Comparison of ENCODE assay signal across 25 cellular contexts in genomic region chr3:12853803-12854202, GRCh38. TPM values are rescaled to one million over a fixed set of nuclear protein-coding genes. Genes with fewer than 3 reads are reported as not detected.
A peak's percentile ranks its signal among the peaks of the same experiment; 100 is the strongest.
DNase-seq lines count a peak whose midpoint lies in the region; ATAC-seq, FAIRE-seq and TF ChIP-seq lines count a peak whose summit lies in the region.
"Had no signal": no experiment of that assay in that cellular context is flagged by ENCODE, and none has a peak within 500 bp of the region (broad histone marks: within the 10 kb centered on the region; RNA-seq: fewer than 3 reads in every experiment).

No MANE protein-coding gene starts in this region.

- no peak overlapping the region for H3K9ac ChIP-seq in GM12878 (ENCODE audit: control insufficient read depth, insufficient read depth, low read length)

- H3K4me1 ChIP-seq in GM12878 (ENCODE audit: control insufficient read depth, insufficient read depth, low read length) (no peaks in the 10 kb centered on the region), psoas muscle (no peaks in the 10 kb centered on the region)

- H3K4me2 ChIP-seq in GM12878 (ENCODE audit: control insufficient read depth, insufficient read depth), result no peak overlapping the region
- H3K4me2 ChIP-seq: GM23338 had no signal

- no peaks in the 10 kb centered on the region for H3K79me2 ChIP-seq in GM12878 (ENCODE audit: control insufficient read depth, insufficient read depth, low read length)

- no peak for TF ChIP-seq RAD21 in GM12878 (IDR thresholded peaks at IDR 0.05; ENCODE audit: insufficient read depth, low read depth, low read length)

- no peak overlapping the region for H3K4me3 ChIP-seq in GM12878
- no peak overlapping the region for H3K4me3 ChIP-seq in psoas muscle
- H3K4me3 ChIP-seq: GM23338 had no signal

- no peaks in the 10 kb centered on the region for H3K36me3 ChIP-seq in GM12878 (ENCODE audit: control insufficient read depth in 2 of 2, insufficient read depth in 2 of 2, low read length in 1 of 2)
- no peaks in the 10 kb centered on the region for H3K36me3 ChIP-seq in psoas muscle (ENCODE audit: insufficient read depth in 1 of 2, low read depth in 1 of 2)

- POLR2A ChIA-PET in GM12878 (lab: Charles Lee) (no interaction called here), GM10248 (lab: Yijun Ruan, JAX) (no interaction called here)

- SMC1A ChIA-PET in GM12878 (lab: Charles Lee; ENCODE audit: uncharacterized antibody, unreplicated experiment), result no interaction called here

- DNase-seq in NOMO-1 (lab: John Stamatoyannopoulos, UW; ENCODE audit: unreplicated experiment in 2 of 2), result peak; percentile 32 to 37
- no peak for DNase-seq in NOMO-1 treated with dmso at 0.1 percent for 144 hours (lab: John Stamatoyannopoulos, UW; ENCODE audit: unreplicated experiment)
- no peak for DNase-seq in GM12878 (ENCODE audit: low read depth, low spot score)
- no peak for DNase-seq in psoas muscle
- DNase-seq in NCI-H446 treated with DMSO at 0.1 percent for 48 hours (lab: John Stamatoyannopoulos, UW), result no peak
- DNase-seq in EL, result no peak
- no peak for DNase-seq in GM10248 (ENCODE audit: extremely low spot score)
- DNase-seq: 8988T; Calu3; CD8-positive, alpha-beta memory T cell; DMS53; GF-D8; KBM-7; NCI-H1105 treated with DMSO at 0.1 percent for 48 hours; NCI-H2081; NCI-H2171; NCI-H345; NCI-H524 treated with DMSO at 0.1 percent for 48 hours; NCI-H82; T-helper 1 cell had no signal

- no TSS peak for BruUV-seq in GM12878 (replicated peaks; lab: Mats Ljungman, UMichigan)

- FAIRE-seq in GM12878 (lab: Jason Lieb, UNC), result peak; percentile 64

- TF ChIP-seq POLR2A in GM12878 (IDR thresholded peaks at IDR 0.05; ENCODE audit: low read depth, low read length), result no peak

- ATAC-seq in GM12878 (no peak), psoas muscle (peak; percentile 86 to 94 (median 92))
- ATAC-seq: GM23338, SK-N-SH treated with all-trans-retinoic acid at 6 μM for 48 hours had no signal

- 31% methylated on average over 3 of the region's 3 CpGs for WGBS in GM12878 (ENCODE audit: insufficient coverage, insufficient replicate concordance, low lambda C conversion rate, missing lambda C conversion rate)
- 49 to 53% (median 49%) methylated on average over 3 of the region's 3 CpGs for WGBS in psoas muscle, 3 donors

- TF ChIP-seq EP300 in GM12878 (IDR thresholded peaks at IDR 0.05; ENCODE audit: borderline replicate concordance in 1 of 2, control insufficient read depth in 1 of 2, low read depth in 2 of 2, low read length in 2 of 2), result no peak

- RAD21 ChIA-PET in GM12878 (lab: Charles Lee; ENCODE audit: unreplicated experiment), result no interaction called here

- no peak overlapping the region for H3K27ac ChIP-seq in GM12878 (ENCODE audit: control insufficient read depth, insufficient read depth)
- H3K27ac ChIP-seq in psoas muscle, result peak overlapping the region; percentile 46
- H3K27ac ChIP-seq: C4-2B, HL-60, RWPE1 had no signal

- H2AFZ ChIP-seq in GM12878 (ENCODE audit: control insufficient read depth, low read depth, low read length), result no peak overlapping the region
- H2AFZ ChIP-seq: GM23338 had no signal

- in situ Hi-C loops in GM12878 (cut with MboI), result no loop called here

- intact Hi-C loops in GM12878 (cut with micrococcal nuclease; ENCODE audit: unreplicated experiment) (no loop called here), psoas muscle (cut with DNase I) (no loop called here)

- CTCF ChIA-PET in GM12878 (lab: Yijun Ruan, JAX), result interaction anchor here (1.8 to 2.0 kb wide), 2 partner anchors 12 to 37 kb away, joined by 6 to 12 read pairs; partner anchors contain the start of gene RPL32
- CTCF ChIA-PET in GM10248 (lab: Yijun Ruan, JAX), result interaction anchor here (1.3 to 3.2 kb wide), 3 partner anchors 12 to 38 kb away, joined by 4 to 17 read pairs (median 13); partner anchors contain the start of gene RPL32

- H3K9me3 ChIP-seq in GM12878 (replicated peaks; ENCODE audit: control insufficient read depth, insufficient read depth, low read length), result no peaks in the 10 kb centered on the region
- no peaks in the 10 kb centered on the region for H3K9me3 ChIP-seq in psoas muscle

- H3K27me3 ChIP-seq in GM12878 (replicated peaks in 1 of 2; ENCODE audit: control insufficient read depth in 2 of 2, insufficient read depth in 2 of 2, low read length in 1 of 2) (peaks cover 2% of the 10 kb centered on the region in 2 experiments; a peak in 2 of 4 replicates), psoas muscle (ENCODE audit: insufficient read depth in 3 of 3, low read length in 2 of 3) (no peaks in the 10 kb centered on the region)

- H4K20me1 ChIP-seq in GM12878 (ENCODE audit: control insufficient read depth, insufficient read depth), result no peaks in the 10 kb centered on the region

- TF ChIP-seq CTCF in GM12878 (IDR thresholded peaks at IDR 0.05 in 2 of 3, conservative IDR thresholded peaks at IDR 0.05 in 1 of 3; ENCODE audit: control insufficient read depth in 2 of 3, extremely low read depth in 1 of 3, insufficient read depth in 1 of 3, low read depth in 3 of 3, low read length in 3 of 3), result no peak
- TF ChIP-seq CTCF in psoas muscle (IDR thresholded peaks at IDR 0.05), result no peak
- TF ChIP-seq CTCF in GM10248 (IDR thresholded peaks at IDR 0.05; ENCODE audit: control extremely low read depth, extremely low read depth, low read depth, missing control alignments), result no peak

TF ChIP-seq in GM12878, 131 proteins besides CTCF, POLR2A, EP300 and RAD21:
- TF ChIP-seq CBFB (IDR thresholded peaks at IDR 0.05; ENCODE audit: low read depth) (no peak), PML (IDR thresholded peaks at IDR 0.05; ENCODE audit: low read length) (no peak), FOXM1 (IDR thresholded peaks at IDR 0.05; ENCODE audit: low read depth, low read length) (no peak), USF1 (IDR thresholded peaks at IDR 0.05; ENCODE audit: borderline replicate concordance, extremely low read length, insufficient read depth, low read depth, low read length) (no peak), IKZF1 (conservative IDR thresholded peaks at IDR 0.05) (no peak)

RNA-seq across cellular contexts. Expression of gene RPL32, which starts 12.4 kb away (rescaled TPM):
- 220 and 242 TPM in 2 replicates for total RNA-seq in GM12878 (2013; cell fraction: nucleolus; rRNA removed)
- total RNA-seq in GM12878 (2014; rRNA removed) (2,707 and 2,818 TPM in 2 replicates), GM12878 (2014; rRNA removed; fragmentation: Illumina TruSeq; extraction: Trizol) (3,926 and 3,952 TPM in 2 replicates), GM12878 (2021) (2,298 and 2,376 TPM in 2 replicates), psoas muscle (1,000 to 10,000 TPM; 1,418 to 1,919 (median 1,477) TPM)
- 3,831 TPM for polyA plus RNA-seq in GM12878 (2011; ENCODE audit: low read depth)
- polyA plus RNA-seq in GM12878 (2011; rRNA removed) (3,443 and 3,447 TPM in 2 replicates), GM12878 (2014; fragmentation: Illumina TruSeq; extraction: Trizol) (5,147 and 5,597 TPM in 2 replicates), GM12878 (2014; fragmentation: Nextera tagmentation; extraction: Ambion mirVana) (1,000 to 10,000 TPM; 3,252 to 3,662 TPM), GM12878 (2014; rRNA removed) (4,075 and 4,194 TPM in 2 replicates), GM12878 (2016; fragmentation: Nextera tagmentation; extraction: Ambion mirVana) (1,000 to 10,000 TPM; 1,533 to 1,667 TPM), psoas muscle (1,000 to 10,000 TPM; 2,325 to 2,939 (median 2,347) TPM)
- 2,094 and 3,074 TPM in 2 replicates for polyA plus RNA-seq in GM12878 (2011; cell fraction: cytosol; rRNA removed)
- polyA plus RNA-seq in GM12878 (2011; cell fraction: nucleus; rRNA removed), result 755 and 1,231 TPM in 2 replicates
- 5,378 and 5,555 TPM in 2 replicates for polyA plus RNA-seq in GM12878 (2012)
- 1,701 and 1,707 TPM in 2 replicates for polyA minus RNA-seq in GM12878 (2011; rRNA and poly(A)+ RNA removed)
- polyA minus RNA-seq in GM12878 (2011; cell fraction: cytosol; rRNA and poly(A)+ RNA removed), result 779 and 848 TPM in 2 replicates
- polyA minus RNA-seq in GM12878 (2011; cell fraction: nucleus; rRNA and poly(A)+ RNA removed), result 190 and 283 TPM in 2 replicates

RNA-seq across cellular contexts. Expression of gene CAND2, which starts 57.3 kb away (rescaled TPM):
- 0.46 and 1.2 TPM in 2 replicates for total RNA-seq in GM12878 (2013; cell fraction: nucleolus; rRNA removed)
- total RNA-seq in GM12878 (2014; rRNA removed) (0.73 and 0.82 TPM in 2 replicates), GM12878 (2014; rRNA removed; fragmentation: Illumina TruSeq; extraction: Trizol) (0.36 and 0.37 TPM in 2 replicates), GM12878 (2021) (1.6 and 1.9 TPM in 2 replicates), psoas muscle (100 to 1,000 TPM; 128 to 220 (median 138) TPM)
- polyA plus RNA-seq in GM12878 (2011; ENCODE audit: low read depth), result 0.14 TPM
- polyA plus RNA-seq in GM12878 (2011; rRNA removed) (0.03 and 0.10 TPM in 2 replicates), GM12878 (2014; fragmentation: Illumina TruSeq; extraction: Trizol) (0.06 and 0.40 TPM in 2 replicates), GM12878 (2014; fragmentation: Nextera tagmentation; extraction: Ambion mirVana) (under 1 TPM; 0.03 to 0.11 TPM), GM12878 (2014; rRNA removed) (0.61 and 0.82 TPM in 2 replicates), GM12878 (2016; fragmentation: Nextera tagmentation; extraction: Ambion mirVana) (1 to 10 TPM in 1 of 2 experiments, under 1 TPM in 1; 0.64 to 1.0 TPM), psoas muscle (10 to 100 TPM in 2 of 3 donors, 1 to 10 TPM in 1; 3.7 to 65.3 (median 48.8) TPM)
- 0.04 and 0.07 TPM in 2 replicates for polyA plus RNA-seq in GM12878 (2011; cell fraction: cytosol; rRNA removed)
- 0.15 and 0.41 TPM in 2 replicates for polyA plus RNA-seq in GM12878 (2011; cell fraction: nucleus; rRNA removed)
- 0.24 and 0.32 TPM in 2 replicates for polyA plus RNA-seq in GM12878 (2012)
- 0.10 TPM in 1 of 2 replicates, not detected in the other for polyA minus RNA-seq in GM12878 (2011; rRNA and poly(A)+ RNA removed)
- polyA minus RNA-seq in GM12878 (2011; cell fraction: cytosol; rRNA and poly(A)+ RNA removed), result not detected in 2 replicates
- not detected in 2 replicates for polyA minus RNA-seq in GM12878 (2011; cell fraction: nucleus; rRNA and poly(A)+ RNA removed)
- total RNA-seq: Calu3 had no signal

Comparison
In these comparisons a context has a peak if more than half of its experiments do, and no peak if none do; other contexts are left out.
1. DNase-seq: peak in NOMO-1 (2 of 2); none in NOMO-1 treated with dmso at 0.1 percent for 144 hours (single experiment), GM12878 (single experiment), psoas muscle (0 of 2), NCI-H446 treated with DMSO at 0.1 percent for 48 hours (single experiment), EL (single experiment) and GM10248 (single experiment).
2. RNA of gene CAND2, which starts 57.3 kb away (total RNA-seq): 128 to 220 TPM in psoas muscle; 0.36 to 1.9 TPM in GM12878; every median in the first group is over 10 times any median in the second.